32 cellular contexts compared by ENCODE assay signal in the genomic region with DNA sequence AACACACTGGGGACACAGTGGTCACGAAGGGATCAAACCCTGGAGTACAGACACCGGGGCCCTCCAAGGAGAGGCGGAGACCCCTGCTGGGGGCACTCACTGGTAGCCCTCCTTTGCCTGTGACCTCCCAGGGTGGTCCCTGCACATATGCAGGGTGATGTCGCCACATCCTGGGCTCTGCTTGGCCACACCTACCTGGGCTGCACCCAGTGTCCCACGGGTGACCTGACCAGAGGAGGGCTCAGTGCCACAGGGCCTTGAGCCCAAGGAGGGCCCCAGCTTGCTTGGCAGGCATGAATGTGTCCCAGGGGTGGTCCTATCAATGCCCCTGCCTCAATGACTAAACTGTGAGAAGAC. TPM values are rescaled to one million over a fixed set of nuclear protein-coding genes. Genes with fewer than 3 reads are reported as not detected.
DNase-seq lines count a peak whose midpoint lies in the region; ATAC-seq and TF ChIP-seq lines count a peak whose summit lies in the region.
"Had no signal": no experiment of that assay in that cellular context is flagged by ENCODE, and none has a peak within 500 bp of the region (broad histone marks: within the 10 kb centered on the region; RNA-seq: fewer than 3 reads in every experiment).

No MANE protein-coding gene starts in this region.

- H3K4me3 ChIP-seq in mammary epithelial cell (replicated peaks in 1 of 3; ENCODE audit: insufficient read depth in 1 of 3, low read depth in 2 of 3, low read length in 3 of 3) (no peak overlapping the region), Loucy (ENCODE audit: low read length, poor library complexity, severe bottlenecking) (no peak overlapping the region)
- H3K4me3 ChIP-seq: esophagus squamous epithelium, lower lobe of right lung, MG63, ovary had no signal

- H3K4me1 Mint-ChIP-seq in MCF 10A (ENCODE audit: insufficient read depth, unreplicated experiment) = peaks cover 45% of the 10 kb centered on the region
- peaks cover 31 to 49% of the 10 kb centered on the region in 2 donors for H3K4me1 Mint-ChIP-seq in stimulated activated naive B cell treated with anti-CD40 and anti-IgM and Interleukin-4, amounts not matched to agents 10 μg/mL and 1 μg/mL and 100 μg/mL, for 72 hours

- peak; percentile 13 for ATAC-seq in left ventricle myocardium superior
- no peak for ATAC-seq in stimulated activated naive B cell treated with anti-CD40 and anti-IgM and Interleukin-4, amounts not matched to agents 10 μg/mL and 1 μg/mL and 100 μg/mL, for 72 hours (replicated peaks)
- no peak for ATAC-seq in HG03469 (IDR thresholded peaks at IDR 0.05; ENCODE audit: unreplicated experiment)
- ATAC-seq: lower lobe of right lung had no signal

- H3K27me3 ChIP-seq in mammary epithelial cell (ENCODE audit: insufficient read depth, low read length) (no peaks in the 10 kb centered on the region), Loucy (ENCODE audit: insufficient read depth, low read length, poor library complexity, severe bottlenecking) (no peaks in the 10 kb centered on the region)
- H3K27me3 ChIP-seq: esophagus squamous epithelium, MG63, ovary had no signal

- TF ChIP-seq CTCF in MCF 10A (IDR thresholded peaks at IDR 0.05; ENCODE audit: unreplicated experiment) (no peak), mammary epithelial cell (conservative IDR thresholded peaks at IDR 0.05 in 1 of 2, IDR thresholded peaks at IDR 0.05 in 1 of 2; ENCODE audit: extremely low read depth in 1 of 2, insufficient read depth in 1 of 2, low read depth in 1 of 2, low read length in 2 of 2) (no peak), Loucy (conservative IDR thresholded peaks at IDR 0.05; ENCODE audit: low read length) (no peak)

- H3K9me2 ChIP-seq in Loucy (replicated peaks; ENCODE audit: low read depth, low read length) = no peaks in the 10 kb centered on the region

- DNase-seq in MCF 10A (ENCODE audit: unreplicated experiment) (no peak), mammary epithelial cell (no peak), left ventricle myocardium superior (peak; percentile 57), NCI-H1436 treated with DMSO at 0.1 percent for 48 hours (lab: John Stamatoyannopoulos, UW) (no peak)
- no peak for DNase-seq in stimulated activated naive B cell treated with anti-CD40 and anti-IgM and Interleukin-4, amounts not matched to agents 10 μg/mL and 1 μg/mL and 100 μg/mL, for 72 hours
- no peak for DNase-seq in stimulated activated CD4-positive, alpha-beta T cell treated with anti-CD3 and anti-CD28 coated beads, Interleukin-12 subunit alpha, Interleukin-12 subunit beta, amount 100 ng/mL, for 4 hours
- DNase-seq: activated CD4-positive, alpha-beta T cell treated with anti-CD3 and anti-CD28 coated beads for 1 hour; activated T-cell treated with anti-CD3 and anti-CD28 coated beads, Interleukin-2, amount 50 U/mL, for 48 hours; amniotic stem cell; COR-L47; DMS79; esophagus squamous epithelium; foreskin melanocyte; KBM-7; lower lobe of right lung; MG63; NCI-H1417; NCI-H2029 treated with DMSO at 0.1 percent for 48 hours; NCI-H526; nephron progenitor cell; OCI-M1; ovary; T-helper 2 cell had no signal

- WGBS in mammary epithelial cell (ENCODE audit: low coverage, missing lambda C conversion rate) = 86% methylated on average over 5 of the region's 5 CpGs

- dilution Hi-C loops in mammary epithelial cell (cut with HindIII; ENCODE audit: low sequenced_read_pairs) = no loop called here

- peaks cover 10% of the 10 kb centered on the region for H3K4me1 ChIP-seq in mammary epithelial cell (ENCODE audit: insufficient read depth, low read length)
- H3K4me1 ChIP-seq in Loucy (ENCODE audit: insufficient read depth, low read length, poor library complexity, severe bottlenecking) = peaks cover 43% of the 10 kb centered on the region

- BruUV-seq in MCF 10A (replicated peaks; lab: Mats Ljungman, UMichigan) (no TSS peak), mammary epithelial cell (replicated peaks; lab: Mats Ljungman, UMichigan) (no TSS peak)

- H3K27me3 Mint-ChIP-seq in MCF 10A (ENCODE audit: insufficient read depth, unreplicated experiment) = no peaks in the 10 kb centered on the region
- no peaks in the 10 kb centered on the region for H3K27me3 Mint-ChIP-seq in stimulated activated naive B cell treated with anti-CD40 and anti-IgM and Interleukin-4, amounts not matched to agents 10 μg/mL and 1 μg/mL and 100 μg/mL, for 72 hours
- H3K27me3 Mint-ChIP-seq: type B pancreatic cell had no signal

- in situ Hi-C loops in mammary epithelial cell (cut with MboI; ENCODE audit: low sequenced_read_pairs in 2 of 2) = no loop called here

- H3F3A ChIP-seq in Loucy (ENCODE audit: low read depth) = no peaks in the 10 kb centered on the region

- H3K9ac ChIP-seq in mammary epithelial cell (ENCODE audit: insufficient read depth, low read length) = no peak overlapping the region
- H3K9ac ChIP-seq in Loucy (ENCODE audit: low read depth, low read length, poor library complexity, severe bottlenecking) = no peak overlapping the region

- no peak overlapping the region for H2AFZ ChIP-seq in mammary epithelial cell (ENCODE audit: low read depth, low read length)
- H2AFZ ChIP-seq in Loucy (ENCODE audit: low read length) = no peak overlapping the region

- H3K36me3 ChIP-seq in mammary epithelial cell (ENCODE audit: insufficient read depth, low read length) (peaks cover 13% of the 10 kb centered on the region), Loucy (ENCODE audit: insufficient read depth, low read length) (peaks cover 9% of the 10 kb centered on the region; the same call in 1 of the 2 replicates)
- H3K36me3 ChIP-seq: ovary had no signal

- H3K9me3 Mint-ChIP-seq in MCF 10A (ENCODE audit: unreplicated experiment) = no peaks in the 10 kb centered on the region
- H3K9me3 Mint-ChIP-seq in stimulated activated naive B cell treated with anti-CD40 and anti-IgM and Interleukin-4, amounts not matched to agents 10 μg/mL and 1 μg/mL and 100 μg/mL, for 72 hours = no peaks in the 10 kb centered on the region
- H3K9me3 Mint-ChIP-seq: brain, nephron progenitor cell, type B pancreatic cell had no signal

- no peak overlapping the region for H3K27ac ChIP-seq in mammary epithelial cell (ENCODE audit: insufficient read depth, low read depth, low read length)
- H3K27ac ChIP-seq: C4-2B, esophagus squamous epithelium, lower lobe of right lung, ovary had no signal

- no peak overlapping the region for H3K4me3 Mint-ChIP-seq in MCF 10A (ENCODE audit: unreplicated experiment)
- H3K4me3 Mint-ChIP-seq in stimulated activated naive B cell treated with anti-CD40 and anti-IgM and Interleukin-4, amounts not matched to agents 10 μg/mL and 1 μg/mL and 100 μg/mL, for 72 hours = no peak overlapping the region
- H3K4me3 Mint-ChIP-seq: nephron progenitor cell, type B pancreatic cell had no signal

- H3K9me3 ChIP-seq in mammary epithelial cell (replicated peaks; ENCODE audit: insufficient read depth, low read length) (no peaks in the 10 kb centered on the region), Loucy (ENCODE audit: insufficient read depth, low read depth, low read length) (no peaks in the 10 kb centered on the region)
- H3K9me3 ChIP-seq: esophagus squamous epithelium, lower lobe of right lung, MG63, ovary had no signal

- CTCF ChIA-PET in MCF 10A (lab: Yijun Ruan, JAX) (no interaction called here), mammary epithelial cell (lab: Charles Lee; ENCODE audit: low non-redundant PET) (no interaction called here)

- H3K79me2 ChIP-seq in mammary epithelial cell (ENCODE audit: insufficient read depth, low read length) (peaks cover 90% of the 10 kb centered on the region), Loucy (ENCODE audit: insufficient read depth, low read length) (peaks cover 65% of the 10 kb centered on the region)

- H3K27ac Mint-ChIP-seq in MCF 10A (ENCODE audit: low read depth, unreplicated experiment) = peak overlapping the region; percentile 50
- peak overlapping the region; percentile 9 for H3K27ac Mint-ChIP-seq in stimulated activated naive B cell treated with anti-CD40 and anti-IgM and Interleukin-4, amounts not matched to agents 10 μg/mL and 1 μg/mL and 100 μg/mL, for 72 hours
- H3K27ac Mint-ChIP-seq: nephron progenitor cell, type B pancreatic cell had no signal

- H4K20me1 ChIP-seq in mammary epithelial cell (ENCODE audit: insufficient read depth, low read length) = no peaks in the 10 kb centered on the region
- peaks cover 34% of the 10 kb centered on the region for H4K20me1 ChIP-seq in Loucy (ENCODE audit: insufficient read depth, low read length, poor library complexity, severe bottlenecking)

- POLR2A ChIA-PET in MCF 10A (lab: Yijun Ruan, JAX) = interaction anchor here (0.8 to 1.6 kb wide), 2 partner anchors 17 to 93 kb away, joined by 4 read pairs; partner anchors contain the start of gene LAMP1

- H3K36me3 Mint-ChIP-seq in MCF 10A (ENCODE audit: insufficient read depth, unreplicated experiment) = peaks cover 24% of the 10 kb centered on the region
- H3K36me3 Mint-ChIP-seq in stimulated activated naive B cell treated with anti-CD40 and anti-IgM and Interleukin-4, amounts not matched to agents 10 μg/mL and 1 μg/mL and 100 μg/mL, for 72 hours = peaks cover 14 to 31% of the 10 kb centered on the region in 2 donors

- intact Hi-C loops in MCF 10A (cut with micrococcal nuclease) (no loop called here), mammary epithelial cell (cut with micrococcal nuclease) (no loop called here), left ventricle myocardium superior (cut with micrococcal nuclease) (no loop called here)

- H3K4me2 ChIP-seq in mammary epithelial cell (ENCODE audit: insufficient read depth, low read depth, low read length) (no peak overlapping the region), Loucy (ENCODE audit: low read depth, low read length, poor library complexity, severe bottlenecking) (peak overlapping the region; percentile 97)

RNA-seq across cellular contexts. Expression of gene PCID2, which starts 4.1 kb away (rescaled TPM):
- 60.7 and 63.4 TPM in 2 replicates for total RNA-seq in MCF 10A (2022)
- total RNA-seq in mammary epithelial cell = 10 to 100 TPM; 34.7 to 42.0 TPM
- 45.8 TPM for polyA plus RNA-seq in mammary epithelial cell
- 11.8 TPM for polyA minus RNA-seq in mammary epithelial cell
- total RNA-seq in left ventricle myocardium superior = 61.3 TPM

RNA-seq across cellular contexts. Expression of gene CUL4A, which starts 5.1 kb away (rescaled TPM):
- total RNA-seq in MCF 10A (2022) (74.7 and 85.9 TPM in 2 replicates), mammary epithelial cell (100 to 1,000 TPM in 1 of 2 donors, 10 to 100 TPM in 1; 73.5 to 101 TPM), left ventricle myocardium superior (160 TPM)
- 50.8 TPM for polyA plus RNA-seq in mammary epithelial cell
- polyA minus RNA-seq in mammary epithelial cell = 57.6 TPM

RNA-seq across cellular contexts. Expression of gene PROZ, which starts 45.9 kb away (rescaled TPM):
- not detected in 2 replicates for total RNA-seq in MCF 10A (2022)
- not detected for total RNA-seq in mammary epithelial cell
- polyA plus RNA-seq in mammary epithelial cell = not detected
- polyA minus RNA-seq in mammary epithelial cell = not detected
- total RNA-seq in left ventricle myocardium superior = not detected
- total RNA-seq: cerebellum, dermis microvascular lymphatic vessel endothelial cell, esophagus squamous epithelium, kidney epithelial cell, lower lobe of right lung, ovary, renal cortical epithelial cell had no signal
- polyA plus RNA-seq: ovary had no signal
